In genomic region chr7:116582806-116583444, GRCh38 we compare ENCODE assay signal across 9 cellular contexts. TPM values are rescaled to one million over a fixed set of nuclear protein-coding genes. Genes with fewer than 3 reads are reported as not detected.
DNase-seq lines count a peak whose midpoint lies in the region; ATAC-seq and TF ChIP-seq lines count a peak whose summit lies in the region.
"Had no signal": no experiment of that assay in that cellular context is flagged by ENCODE, and none has a peak within 500 bp of the region (broad histone marks: within the 10 kb centered on the region; RNA-seq: fewer than 3 reads in every experiment).

No MANE protein-coding gene starts in this region.

- CTCF ChIA-PET in activated B cell treated with CpG ODN at 0.5 μM for 24 hours (lab: Charles Lee) = interaction anchor here (1.1 to 2.0 kb wide), 6 partner anchors 8 to 347 kb away, joined by 3 to 13 read pairs (median 5); no protein-coding TSS in a partner anchor

- POLR2A ChIA-PET in activated B cell treated with CpG ODN at 0.5 μM for 24 hours (lab: Charles Lee) = interaction anchor here (1.3 kb wide), 1 partner anchor 10 kb away, joined by 5 read pairs; no protein-coding TSS in a partner anchor

- H3K9me3 ChIP-seq in muscle layer of duodenum (ENCODE audit: control insufficient read depth in 1 of 2, low read length in 2 of 2) = no peaks in the 10 kb centered on the region
- H3K9me3 ChIP-seq in right lobe of liver = no peaks in the 10 kb centered on the region
- H3K9me3 ChIP-seq in body of pancreas = no peaks in the 10 kb centered on the region

- H3K36me3 Mint-ChIP-seq in HFFc6 (ENCODE audit: low read depth) (peaks cover 20% of the 10 kb centered on the region), activated B cell treated with CpG ODN at 0.5 μM for 24 hours (ENCODE audit: low read depth) (no peaks in the 10 kb centered on the region)

- no peaks in the 10 kb centered on the region for H3K27me3 ChIP-seq in muscle layer of duodenum (ENCODE audit: low read depth, low read length)
- H3K27me3 ChIP-seq in right lobe of liver = no peaks in the 10 kb centered on the region
- no peaks in the 10 kb centered on the region for H3K27me3 ChIP-seq in body of pancreas

- intact Hi-C loops in activated B cell treated with CpG ODN at 0.5 μM for 24 hours (cut with micrococcal nuclease) (no loop called here), right lobe of liver (cut with DNase I) (loop anchor here in 1 of 2 donors (10.0 kb wide), 1 partner anchor 318 kb away; no protein-coding TSS in a partner anchor), body of pancreas (cut with DNase I) (loop anchor here (10.0 kb wide), 1 partner anchor 418 kb away; no protein-coding TSS in a partner anchor)

- H3K27me3 Mint-ChIP-seq in HFFc6 (ENCODE audit: insufficient read depth) (no peaks in the 10 kb centered on the region; the same call in none of the 2 replicates), activated B cell treated with CpG ODN at 0.5 μM for 24 hours (peaks cover 1% of the 10 kb centered on the region)

- TF ChIP-seq CTCF in HFFc6 (IDR thresholded peaks at IDR 0.05) = 0 out of 2 replicates have a peak, but pooled peaks have one; percentile 44
- TF ChIP-seq CTCF in activated B cell treated with CpG ODN at 0.5 μM for 24 hours (IDR thresholded peaks at IDR 0.05) = no peak
- TF ChIP-seq CTCF in right lobe of liver (IDR thresholded peaks at IDR 0.05) = no peak
- no peak for TF ChIP-seq CTCF in body of pancreas (IDR thresholded peaks at IDR 0.05)

- H3K36me3 ChIP-seq in muscle layer of duodenum (ENCODE audit: control insufficient read depth in 1 of 2, insufficient read depth in 2 of 2, low read length in 2 of 2) (no peaks in the 10 kb centered on the region), right lobe of liver (no peaks in the 10 kb centered on the region), body of pancreas (replicated peaks in 1 of 2; ENCODE audit: insufficient read depth in 1 of 2, low read depth in 2 of 2) (no peaks in the 10 kb centered on the region)

- no peak for TF ChIP-seq POLR2A in right lobe of liver (IDR thresholded peaks at IDR 0.05)
- no peak for TF ChIP-seq POLR2A in body of pancreas (IDR thresholded peaks at IDR 0.05)

- DNase-seq in COLO829 (ENCODE audit: low spot score) (peak; percentile 68), HFFc6 (peak; percentile 98), activated B cell treated with CpG ODN at 0.5 μM for 24 hours (no peak), right lobe of liver (no peak), NCI-H2081 (lab: John Stamatoyannopoulos, UW) (no peak), HT-29 (ENCODE audit: low spot score) (no peak), body of pancreas (no peak)

- H3K4me1 Mint-ChIP-seq in HFFc6 (ENCODE audit: low read depth) = peaks cover 86% of the 10 kb centered on the region
- peaks cover 16% of the 10 kb centered on the region for H3K4me1 Mint-ChIP-seq in activated B cell treated with CpG ODN at 0.5 μM for 24 hours

- H3K27ac ChIP-seq in muscle layer of duodenum (ENCODE audit: low read length) (peak overlapping the region; percentile 59), right lobe of liver (no peak overlapping the region), body of pancreas (no peak overlapping the region)

- H3K4me1 ChIP-seq in muscle layer of duodenum (ENCODE audit: control insufficient read depth in 1 of 2, insufficient read depth in 2 of 2, low read length in 2 of 2) (peaks cover 0 to 10% of the 10 kb centered on the region in 2 donors), right lobe of liver (no peaks in the 10 kb centered on the region), body of pancreas (peaks cover 34% of the 10 kb centered on the region)

- peaks cover 4% of the 10 kb centered on the region; the same call in 1 of the 2 replicates for H3K9me3 Mint-ChIP-seq in HFFc6
- H3K9me3 Mint-ChIP-seq in activated B cell treated with CpG ODN at 0.5 μM for 24 hours = no peaks in the 10 kb centered on the region

- peak; percentile 26 for ATAC-seq in activated B cell treated with CpG ODN at 0.5 μM for 24 hours (ENCODE audit: low read depth)
- ATAC-seq in right lobe of liver = no peak
- ATAC-seq in body of pancreas = no peak

- H3K27ac Mint-ChIP-seq in HFFc6 (peak overlapping the region; percentile 97), activated B cell treated with CpG ODN at 0.5 μM for 24 hours (peak overlapping the region; percentile 80)

- H3K4me3 Mint-ChIP-seq in HFFc6 = peak overlapping the region; percentile 86
- peak overlapping the region; percentile 78 for H3K4me3 Mint-ChIP-seq in activated B cell treated with CpG ODN at 0.5 μM for 24 hours

- no peak overlapping the region for H3K4me3 ChIP-seq in muscle layer of duodenum (ENCODE audit: low read depth in 1 of 2, low read length in 2 of 2)
- no peak overlapping the region for H3K4me3 ChIP-seq in right lobe of liver
- H3K4me3 ChIP-seq in body of pancreas = no peak overlapping the region
- H3K4me3 ChIP-seq: skin epidermis had no signal

- 76% methylated on average over 3 of the region's 5 CpGs for WGBS in right lobe of liver (ENCODE audit: insufficient coverage, low coverage, low lambda C conversion rate, missing lambda C conversion rate)
- 85 to 90% methylated on average over 5 of the region's 5 CpGs for WGBS in body of pancreas, 2 donors

RNA-seq across cellular contexts. Expression of gene CAV1, which starts 58.1 kb away (rescaled TPM):
- 1,000 to 10,000 TPM in 5 of 6 experiments, 100 to 1,000 TPM in 1; 938 to 1,171 (median 1,076) TPM for total RNA-seq in HFFc6 (2021; fragmentation: NEBNext Ultra II Directional; extraction: Animal tissue kit (Norgen Biotek cat#: 25700))
- total RNA-seq in activated B cell treated with CpG ODN at 0.5 μM for 24 hours = 5.2 and 6.1 TPM in 2 replicates
- total RNA-seq in right lobe of liver = 10 to 100 TPM in 2 of 6 experiments, 1 to 10 TPM in 4; 3.8 to 19.8 (median 9.0) TPM
- 4.1 and 4.5 TPM in 2 replicates for total RNA-seq in HT-29 (2014; rRNA removed; shearing (Covaris generic))
- 10 to 100 TPM; 28.5 to 32.6 TPM for total RNA-seq in body of pancreas

Comparison
In these comparisons a context has a peak if more than half of its experiments do, and no peak if none do; other contexts are left out.
1. DNase-seq: peak in COLO829 (single experiment) and HFFc6 (single experiment); none in activated B cell treated with CpG ODN at 0.5 μM for 24 hours (single experiment), right lobe of liver (0 of 3), NCI-H2081 (0 of 2), HT-29 (single experiment) and body of pancreas (0 of 4).
2. RNA of gene CAV1, which starts 58.1 kb away (total RNA-seq): 938 to 1,171 TPM in HFFc6; 28.5 to 32.6 TPM in body of pancreas, 3.8 to 19.8 TPM in right lobe of liver, 5.2 to 6.1 TPM in activated B cell treated with CpG ODN at 0.5 μM for 24 hours and 4.1 to 4.5 TPM in HT-29; every median in the first group is over 10 times any median in the second.